ENCODE assay signal across 14 cellular contexts in genomic region chr4:177194906-177195305, GRCh38.
"Had no signal": no experiment of that assay in that cellular context is flagged by ENCODE, and none has a peak within 500 bp of the region (broad histone marks: within the 10 kb centered on the region; RNA-seq: fewer than 3 reads in every experiment).

No MANE protein-coding gene starts in this region.

- ATAC-seq: activated CD4-positive, CD25-positive, alpha-beta regulatory T cell treated with anti-CD3 and anti-CD28 coated beads, Interleukin-2, amount 50 U/mL, for 24 hours had no signal

- H3K9me3 Mint-ChIP-seq: activated T-cell treated with anti-CD3 and anti-CD28 coated beads, Interleukin-2, amount 50 U/mL, for 24 hours; type B pancreatic cell had no signal

- H3K36me3 ChIP-seq: sigmoid colon had no signal

- H3K27ac Mint-ChIP-seq: activated naive CD4-positive, alpha-beta T cell treated with anti-CD3 and anti-CD28 coated beads, Interleukin-2, amount 50 U/mL, for 24 hours; activated T-cell treated with anti-CD3 and anti-CD28 coated beads, Interleukin-2, amount 50 U/mL, for 24 hours; nephron; type B pancreatic cell had no signal

- DNase-seq: activated effector memory CD4-positive, alpha-beta T cell treated with Interleukin-2 at 50 U/mL for 16 hours; activated T-cell treated with anti-CD3 and anti-CD28 coated beads, Interleukin-2, amount 50 U/mL, for 24 hours; central memory CD4-positive, alpha-beta T cell; cortex of kidney; effector CD8-positive, alpha-beta T cell; mammary epithelial cell; occipital lobe; sigmoid colon; stimulated activated CD4-positive, alpha-beta T cell treated with anti-CD3 and anti-CD28 coated beads, Interleukin-2, amount 100 ng/mL, for 24 hours; stimulated activated naive CD4-positive, alpha-beta T cell had no signal

- H3K27me3 Mint-ChIP-seq: activated naive CD4-positive, alpha-beta T cell treated with anti-CD3 and anti-CD28 coated beads, Interleukin-2, amount 50 U/mL, for 24 hours; activated T-cell treated with anti-CD3 and anti-CD28 coated beads, Interleukin-2, amount 50 U/mL, for 24 hours; type B pancreatic cell had no signal

- H3K36me3 Mint-ChIP-seq: activated naive CD4-positive, alpha-beta T cell treated with anti-CD3 and anti-CD28 coated beads, Interleukin-2, amount 50 U/mL, for 24 hours; type B pancreatic cell had no signal

- H3K4me1 ChIP-seq: sigmoid colon had no signal

- H3K4me1 Mint-ChIP-seq: activated naive CD4-positive, alpha-beta T cell treated with anti-CD3 and anti-CD28 coated beads, Interleukin-2, amount 50 U/mL, for 24 hours had no signal

- H3K27ac ChIP-seq: sigmoid colon had no signal

- H3K27me3 ChIP-seq: sigmoid colon had no signal

- H3K4me3 Mint-ChIP-seq: activated naive CD4-positive, alpha-beta T cell treated with anti-CD3 and anti-CD28 coated beads, Interleukin-2, amount 50 U/mL, for 24 hours; activated T-cell treated with anti-CD3 and anti-CD28 coated beads, Interleukin-2, amount 50 U/mL, for 24 hours; nephron; type B pancreatic cell had no signal
